ENCODE assay signal across 11 cellular contexts in genomic region chr5:168836603-168837245, GRCh38.
"Had no signal": no experiment of that assay in that cellular context is flagged by ENCODE, and none has a peak within 500 bp of the region (broad histone marks: within the 10 kb centered on the region; RNA-seq: fewer than 3 reads in every experiment).

No MANE protein-coding gene starts in this region.

- ATAC-seq: left lung had no signal

- H3K9me3 Mint-ChIP-seq: type B pancreatic cell had no signal

- DNase-seq: aorta; cerebellar nuclear complex; effector CD8-positive, alpha-beta T cell; esophagus squamous epithelium; hippocampal formation; left lung; mammary epithelial cell; naive B cell; sigmoid colon; stimulated activated naive CD4-positive, alpha-beta T cell had no signal

- H3K27ac Mint-ChIP-seq: naive B cell, type B pancreatic cell had no signal

- H3K4me3 Mint-ChIP-seq: naive B cell, type B pancreatic cell had no signal

- H3K4me1 Mint-ChIP-seq: naive B cell had no signal

- H3K36me3 Mint-ChIP-seq: naive B cell had no signal
